9 cellular contexts compared by ENCODE assay signal in the genomic region with DNA sequence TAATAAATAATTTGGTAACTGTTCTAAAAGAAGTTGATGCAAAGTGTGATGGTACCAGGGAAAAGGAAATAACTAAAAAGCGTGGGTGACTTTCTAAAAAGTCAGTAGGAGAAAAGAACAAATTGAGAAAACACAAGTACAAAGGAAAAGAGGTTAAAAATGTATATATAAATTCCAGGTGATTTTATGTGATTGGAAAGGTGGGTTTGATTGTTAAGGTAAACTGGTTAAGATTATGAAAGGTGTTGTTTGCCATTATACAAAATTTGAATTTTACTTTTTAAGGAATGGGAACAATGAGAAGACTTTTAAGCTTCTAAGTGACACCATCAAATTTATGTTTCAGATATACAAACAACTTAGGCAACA. TPM values are rescaled to one million over a fixed set of nuclear protein-coding genes. Genes with fewer than 3 reads are reported as not detected.
A peak's percentile ranks its signal among the peaks of the same experiment; 100 is the strongest.
DNase-seq lines count a peak whose midpoint lies in the region; ATAC-seq and TF ChIP-seq lines count a peak whose summit lies in the region.
"Had no signal": no experiment of that assay in that cellular context is flagged by ENCODE, and none has a peak within 500 bp of the region (broad histone marks: within the 10 kb centered on the region; RNA-seq: fewer than 3 reads in every experiment).

No MANE protein-coding gene starts in this region.

- H3K27ac ChIP-seq in HUES6 (ENCODE audit: low read depth, low read length), result no peak overlapping the region
- peak overlapping the region in 1 of 2 donors; percentile 53 for H3K27ac ChIP-seq in mucosa of rectum (ENCODE audit: low read depth in 2 of 2, low read length in 2 of 2)
- H3K27ac ChIP-seq in transverse colon, result peak overlapping the region; percentile 88 to 93 (median 88)

- no peaks in the 10 kb centered on the region for H3K27me3 ChIP-seq in HUES6 (ENCODE audit: control insufficient read depth, insufficient read depth, low read length)
- no peaks in the 10 kb centered on the region for H3K27me3 ChIP-seq in mucosa of rectum (ENCODE audit: control insufficient read depth in 2 of 2, insufficient read depth in 2 of 2, low read length in 2 of 2)
- H3K27me3 ChIP-seq in transverse colon, result no peaks in the 10 kb centered on the region

- H3K4me1 ChIP-seq in HUES6 (ENCODE audit: control insufficient read depth, insufficient read depth, low read length), result peaks cover 3% of the 10 kb centered on the region; the same call in 1 of the 2 replicates
- H3K4me1 ChIP-seq in mucosa of rectum (ENCODE audit: control insufficient read depth in 2 of 2, insufficient read depth in 2 of 2, low read length in 2 of 2), result peaks cover 7 to 9% of the 10 kb centered on the region in 2 donors
- H3K4me1 ChIP-seq in transverse colon, result peaks cover 4 to 42% (median 11%) of the 10 kb centered on the region in 4 donors

- H3K9ac ChIP-seq in HUES6 (ENCODE audit: low read length) (no peak overlapping the region), mucosa of rectum (ENCODE audit: low read depth in 1 of 2, low read length in 2 of 2) (no peak overlapping the region)

- DNase-seq in astrocyte of the spinal cord (ENCODE audit: low read depth, low spot score) (no peak), transverse colon (no peak), NCI-H2227 treated with DMSO at 0.1 percent for 48 hours (lab: John Stamatoyannopoulos, UW) (no peak), NCI-H69 (lab: John Stamatoyannopoulos, UW) (no peak)

- H3K4me3 ChIP-seq in HUES6 (ENCODE audit: low read depth, low read length) (peak overlapping the region; percentile 89), astrocyte of the spinal cord (ENCODE audit: low read depth, low read length) (peak overlapping the region; percentile 85), mucosa of rectum (ENCODE audit: low read length in 2 of 2) (peak overlapping the region; percentile 94 to 100), transverse colon (peak overlapping the region in 2 of 4 donors; percentile 70 to 77)

- H3K9me3 ChIP-seq in HUES6 (ENCODE audit: control insufficient read depth, insufficient read depth, low read depth, low read length) (no peaks in the 10 kb centered on the region), mucosa of rectum (ENCODE audit: control insufficient read depth in 2 of 2, low read length in 2 of 2) (no peaks in the 10 kb centered on the region), transverse colon (no peaks in the 10 kb centered on the region)

- 79 to 92% methylated on average over 1 of the region's 1 CpG for WGBS in transverse colon (ENCODE audit: low coverage in 1 of 2), 2 donors

- intact Hi-C loops in transverse colon (cut with DNase I; ENCODE audit: low total_unique reads), result no loop called here

- ATAC-seq in HG03135 (IDR thresholded peaks at IDR 0.05; ENCODE audit: unreplicated experiment), result no peak

- no peak for TF ChIP-seq CTCF in astrocyte of the spinal cord (IDR thresholded peaks at IDR 0.05; ENCODE audit: low read depth, low read length)
- no peak for TF ChIP-seq CTCF in transverse colon (IDR thresholded peaks at IDR 0.05)

- H3K36me3 ChIP-seq in HUES6 (ENCODE audit: control insufficient read depth, insufficient read depth, low read length) (peaks cover 18% of the 10 kb centered on the region), mucosa of rectum (ENCODE audit: control insufficient read depth in 2 of 2, insufficient read depth in 2 of 2, low read length in 2 of 2) (peaks cover 4 to 8% of the 10 kb centered on the region in 2 donors), transverse colon (peaks cover 0 to 5% (median 2%) of the 10 kb centered on the region in 4 donors)

- in situ Hi-C loops in astrocyte of the spinal cord (cut with HindIII; ENCODE audit: low sequenced_read_pairs), result no loop called here
- in situ Hi-C loops in transverse colon (cut with MboI; ENCODE audit: low pct_ligation_motif_present in 1 of 4, low pct_unique_long_range_greater_than_20kb in 1 of 4, low sequenced_read_pairs in 3 of 4), result loop anchor here in 1 of 4 donors (25.0 kb wide), 1 partner anchor 96 kb away; no protein-coding TSS in a partner anchor

- no peak for TF ChIP-seq EP300 in transverse colon (IDR thresholded peaks at IDR 0.05; ENCODE audit: low read depth)

- TF ChIP-seq POLR2A in transverse colon (IDR thresholded peaks at IDR 0.05), result no peak

RNA-seq across cellular contexts. Expression of a gene that starts 0.9 kb away (rescaled TPM):
- total RNA-seq in transverse colon, result 10 to 100 TPM; 29.9 to 78.3 (median 56.8) TPM

RNA-seq across cellular contexts. Expression of a gene that starts 24.1 kb away (rescaled TPM):
- total RNA-seq in transverse colon, result under 1 TPM in 2 of 4 donors, not detected in 2; 0.14 to 0.32 TPM
- total RNA-seq: activated T-helper 1 cell treated with anti-CD3 and anti-CD28 coated beads, Interleukin-12 subunit alpha, Interleukin-12 subunit beta, Interleukin-2, Interleukin-4 antibody, amounts not matched to agents 30 ng/mL and 10 ng/mL and 1 ng/mL, durations not matched to agents 14 hours and 24 hours and 36 hours had no signal

RNA-seq across cellular contexts. Expression of a gene that starts 43.1 kb away (rescaled TPM):
- not detected for total RNA-seq in transverse colon
- total RNA-seq: activated T-helper 1 cell treated with anti-CD3 and anti-CD28 coated beads, Interleukin-12 subunit alpha, Interleukin-12 subunit beta, Interleukin-2, Interleukin-4 antibody, amounts not matched to agents 30 ng/mL and 10 ng/mL and 1 ng/mL, durations not matched to agents 14 hours and 24 hours and 36 hours; mononuclear cell had no signal
